ENCODE assay signal across 11 cellular contexts in the genomic region with DNA sequence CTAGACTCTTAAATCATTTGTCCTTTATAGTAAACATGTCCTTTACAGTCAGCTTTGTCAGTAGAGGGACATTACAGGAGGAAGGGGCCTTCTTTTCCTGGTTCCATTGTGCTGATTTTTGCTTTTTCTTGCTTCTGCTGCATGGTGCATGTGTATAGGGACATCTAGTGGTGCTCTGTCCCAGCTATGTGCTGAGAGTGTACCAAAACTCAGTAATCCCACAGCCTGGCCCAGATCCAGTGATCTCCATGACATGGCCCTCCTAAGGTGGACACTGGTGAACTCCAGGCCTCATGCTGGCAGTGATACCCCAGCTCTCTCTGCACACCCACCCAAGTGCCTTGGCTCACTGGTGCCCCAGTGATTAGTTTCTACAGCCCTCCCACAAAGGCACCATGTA. TPM values are rescaled to one million over a fixed set of nuclear protein-coding genes. Genes with fewer than 3 reads are reported as not detected.
A peak's percentile ranks its signal among the peaks of the same experiment; 100 is the strongest.
DNase-seq lines count a peak whose midpoint lies in the region; ATAC-seq, FAIRE-seq and TF ChIP-seq lines count a peak whose summit lies in the region.
"Had no signal": no experiment of that assay in that cellular context is flagged by ENCODE, and none has a peak within 500 bp of the region (broad histone marks: within the 10 kb centered on the region; RNA-seq: fewer than 3 reads in every experiment).

No MANE protein-coding gene starts in this region.

- DNase-seq in Right ventricle myocardium inferior (ENCODE audit: missing footprints), result peak; percentile 22
- no peak for DNase-seq in right atrium auricular region (ENCODE audit: low spot score)
- peak; percentile 18 for DNase-seq in OCI-M1 (lab: John Stamatoyannopoulos, UW)
- peak; percentile 19 for DNase-seq in fibroblast of peridontal ligament (ENCODE audit: extremely low read depth)
- no peak for DNase-seq in hepatic stellate cell (ENCODE audit: low spot score)
- DNase-seq in H54 (ENCODE audit: insufficient read length, low spot score), result no peak
- DNase-seq in stimulated activated naive CD4-positive, alpha-beta T cell treated with Interleukin-2 at 50 U/mL for 16 hours (lab: John Stamatoyannopoulos, UW), result no peak
- DNase-seq in hypothalamus (lab: John Stamatoyannopoulos, UW), result no peak
- DNase-seq: DND-41, NCI-H1930 had no signal

- ATAC-seq in Right ventricle myocardium inferior, result no peak

- no peak overlapping the region for H3K4me3 ChIP-seq in right atrium auricular region
- H3K4me3 ChIP-seq: dorsolateral prefrontal cortex had no signal

- intact Hi-C loops in Right ventricle myocardium inferior (cut with DNase I), result no loop called here

- no peak for FAIRE-seq in H54 (lab: Jason Lieb, UNC)

- TF ChIP-seq POLR2A in H54 (IDR thresholded peaks at IDR 0.05; ENCODE audit: low read depth, low read length), result no peak

- no peaks in the 10 kb centered on the region for H3K27me3 ChIP-seq in right atrium auricular region

- H3K36me3 ChIP-seq in right atrium auricular region, result no peaks in the 10 kb centered on the region

- no peaks in the 10 kb centered on the region for H3K4me1 ChIP-seq in right atrium auricular region

- TF ChIP-seq CTCF in right atrium auricular region (IDR thresholded peaks at IDR 0.05), result no peak

- no peaks in the 10 kb centered on the region for H3K9me3 ChIP-seq in right atrium auricular region

- H3K27ac ChIP-seq in right atrium auricular region, result no peak overlapping the region
- H3K27ac ChIP-seq: dorsolateral prefrontal cortex had no signal

RNA-seq across cellular contexts. Expression of a gene that starts 45.2 kb away (rescaled TPM):
- total RNA-seq in Right ventricle myocardium inferior (not detected), right atrium auricular region (under 1 TPM in 1 of 2 donors, not detected in 1; 0.24 TPM)

Comparison
In these comparisons a context has a peak if more than half of its experiments do, and no peak if none do; other contexts are left out.
1. DNase-seq: peak in Right ventricle myocardium inferior (single experiment), OCI-M1 (single experiment) and fibroblast of peridontal ligament (single experiment); none in right atrium auricular region (single experiment), hepatic stellate cell (single experiment), H54 (single experiment), stimulated activated naive CD4-positive, alpha-beta T cell treated with Interleukin-2 at 50 U/mL for 16 hours (single experiment) and hypothalamus (0 of 51).